Comparison of ENCODE assay signal across 9 cellular contexts in the genomic region with DNA sequence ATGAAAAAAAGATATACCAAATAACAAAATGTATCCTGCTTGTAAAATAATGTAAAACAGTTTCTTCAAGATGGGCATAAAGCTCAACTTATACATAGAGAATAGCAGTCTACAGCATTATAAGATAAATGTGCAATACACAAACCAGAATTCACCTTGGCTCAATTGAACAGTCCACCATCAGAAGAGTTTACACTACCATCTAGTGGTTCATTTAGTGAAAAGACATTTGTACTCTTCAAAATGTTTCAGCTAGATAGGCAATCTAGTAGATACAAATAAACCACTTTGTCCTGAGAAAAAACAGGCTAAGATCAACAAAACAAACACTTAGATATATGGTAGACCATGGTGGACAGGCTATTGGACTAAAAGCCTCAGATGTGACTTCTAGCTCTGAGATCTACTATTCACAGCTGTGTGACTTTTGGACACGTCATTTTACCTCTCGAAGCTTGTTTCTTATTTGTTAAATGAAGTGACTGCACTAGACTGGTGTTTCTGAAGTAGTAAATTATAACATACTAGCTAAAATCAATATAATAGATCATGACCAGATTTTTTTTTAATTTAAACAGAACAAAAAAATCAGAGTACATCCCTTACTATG. TPM values are rescaled to one million over a fixed set of nuclear protein-coding genes. Genes with fewer than 3 reads are reported as not detected.
DNase-seq lines count a peak whose midpoint lies in the region; ATAC-seq and TF ChIP-seq lines count a peak whose summit lies in the region.
"Had no signal": no experiment of that assay in that cellular context is flagged by ENCODE, and none has a peak within 500 bp of the region (broad histone marks: within the 10 kb centered on the region; RNA-seq: fewer than 3 reads in every experiment).

No MANE protein-coding gene starts in this region.

- DNase-seq in natural killer cell (no peak), NCI-H2171 (lab: John Stamatoyannopoulos, UW) (peak; percentile 3), cardiac fibroblast (ENCODE audit: low read depth in 2 of 2) (peak; percentile 76 to 78), left lung (no peak)
- no peak for DNase-seq in natural killer cell treated with Interleukin-12 subunit alpha and Interleukin-12 subunit beta and Interleukin-15 and Interleukin-18, amount 100 ng/mL, for 72 hours (ENCODE audit: low spot score)
- DNase-seq in stimulated activated CD4-positive, alpha-beta T cell treated with anti-CD3 and anti-CD28 coated beads, Interleukin-2, amount 100 ng/mL, for 48 hours: no peak
- DNase-seq: activated naive CD8-positive, alpha-beta T cell treated with anti-CD3 and anti-CD28 coated beads, Interleukin-2, amount 10 ng/mL, durations not matched to agents 7 days and 5 days had no signal

- intact Hi-C loops in natural killer cell (cut with micrococcal nuclease) (loop anchor here (1.0 to 5.0 kb wide), 2 partner anchors 251 to 419 kb away; no protein-coding TSS in a partner anchor), left lung (cut with DNase I) (loop anchor here in 1 of 2 donors (5.0 to 10.0 kb wide), 2 partner anchors 109 to 251 kb away; no protein-coding TSS in a partner anchor)

- TF ChIP-seq CTCF in natural killer cell (IDR thresholded peaks at IDR 0.05) (peak; percentile 25), cardiac fibroblast (IDR thresholded peaks at IDR 0.05; ENCODE audit: low read depth, low read length) (peak; percentile 55), left lung (IDR thresholded peaks at IDR 0.05) (peak; percentile 28 to 53)

- H3K36me3 ChIP-seq in left lung: no peaks in the 10 kb centered on the region

- no peaks in the 10 kb centered on the region for H3K36me3 Mint-ChIP-seq in natural killer cell
- H3K36me3 Mint-ChIP-seq in natural killer cell treated with Interleukin-12 subunit alpha and Interleukin-12 subunit beta and Interleukin-15 and Interleukin-18, amount 100 ng/mL, for 72 hours: no peaks in the 10 kb centered on the region
- H3K36me3 Mint-ChIP-seq: activated naive CD8-positive, alpha-beta T cell treated with anti-CD3 and anti-CD28 coated beads, Interleukin-2, amount 10 ng/mL, durations not matched to agents 7 days and 5 days had no signal

- H3K4me3 Mint-ChIP-seq in natural killer cell: no peak overlapping the region
- no peak overlapping the region for H3K4me3 Mint-ChIP-seq in natural killer cell treated with Interleukin-12 subunit alpha and Interleukin-12 subunit beta and Interleukin-15 and Interleukin-18, amount 100 ng/mL, for 72 hours
- H3K4me3 Mint-ChIP-seq: activated naive CD8-positive, alpha-beta T cell treated with anti-CD3 and anti-CD28 coated beads, Interleukin-2, amount 10 ng/mL, durations not matched to agents 7 days and 5 days had no signal

- H3K27ac ChIP-seq in left lung: no peak overlapping the region

- H3K27me3 ChIP-seq in left lung: no peaks in the 10 kb centered on the region

- H3K4me1 ChIP-seq in left lung: no peaks in the 10 kb centered on the region

- H3K4me1 Mint-ChIP-seq in natural killer cell: no peaks in the 10 kb centered on the region
- H3K4me1 Mint-ChIP-seq in natural killer cell treated with Interleukin-12 subunit alpha and Interleukin-12 subunit beta and Interleukin-15 and Interleukin-18, amount 100 ng/mL, for 72 hours (ENCODE audit: low read depth in 2 of 2): no peaks in the 10 kb centered on the region

- H3K27ac Mint-ChIP-seq in natural killer cell: no peak overlapping the region
- no peak overlapping the region for H3K27ac Mint-ChIP-seq in natural killer cell treated with Interleukin-12 subunit alpha and Interleukin-12 subunit beta and Interleukin-15 and Interleukin-18, amount 100 ng/mL, for 72 hours
- H3K27ac Mint-ChIP-seq: activated naive CD8-positive, alpha-beta T cell treated with anti-CD3 and anti-CD28 coated beads, Interleukin-2, amount 10 ng/mL, durations not matched to agents 7 days and 5 days had no signal

- ATAC-seq in natural killer cell: peak in 1 of 3 donors; percentile 53
- no peak for ATAC-seq in natural killer cell treated with Interleukin-12 subunit alpha and Interleukin-12 subunit beta and Interleukin-15 and Interleukin-18, amount 100 ng/mL, for 72 hours
- peak; percentile 91 for ATAC-seq in left lung
- no peak for ATAC-seq in HG03196 (IDR thresholded peaks at IDR 0.05; ENCODE audit: unreplicated experiment)
- no peak for ATAC-seq in HG03565 (IDR thresholded peaks at IDR 0.05; ENCODE audit: unreplicated experiment)

- H3K4me3 ChIP-seq in cardiac fibroblast (replicated peaks in 1 of 2; ENCODE audit: low read depth in 2 of 2, low read length in 2 of 2): no peak overlapping the region
- no peak overlapping the region for H3K4me3 ChIP-seq in left lung

- peaks cover 5 to 35% of the 10 kb centered on the region in 2 donors for H3K27me3 Mint-ChIP-seq in natural killer cell (ENCODE audit: low read depth in 2 of 2)
- H3K27me3 Mint-ChIP-seq in natural killer cell treated with Interleukin-12 subunit alpha and Interleukin-12 subunit beta and Interleukin-15 and Interleukin-18, amount 100 ng/mL, for 72 hours: peaks cover 10 to 18% of the 10 kb centered on the region in 2 donors

- no peaks in the 10 kb centered on the region for H3K9me3 ChIP-seq in left lung

- no peaks in the 10 kb centered on the region for H3K9me3 Mint-ChIP-seq in natural killer cell
- H3K9me3 Mint-ChIP-seq in natural killer cell treated with Interleukin-12 subunit alpha and Interleukin-12 subunit beta and Interleukin-15 and Interleukin-18, amount 100 ng/mL, for 72 hours: no peaks in the 10 kb centered on the region
- H3K9me3 Mint-ChIP-seq: activated naive CD8-positive, alpha-beta T cell treated with anti-CD3 and anti-CD28 coated beads, Interleukin-2, amount 10 ng/mL, durations not matched to agents 7 days and 5 days had no signal

RNA-seq across cellular contexts. Expression of a gene that starts 22.1 kb away (rescaled TPM):
- total RNA-seq in natural killer cell (not detected), left lung (not detected)
- total RNA-seq in natural killer cell treated with Interleukin-12 subunit alpha and Interleukin-12 subunit beta and Interleukin-15 and Interleukin-18, amount 100 ng/mL, for 72 hours: not detected
- total RNA-seq: activated naive CD8-positive, alpha-beta T cell treated with anti-CD3 and anti-CD28 coated beads, Interleukin-2, amount 10 ng/mL, durations not matched to agents 7 days and 5 days had no signal

Comparison
In these comparisons a context has a peak if more than half of its experiments do, and no peak if none do; other contexts are left out.
1. DNase-seq: peak in NCI-H2171 (single experiment) and cardiac fibroblast (2 of 2); none in natural killer cell (single experiment), natural killer cell treated with Interleukin-12 subunit alpha and Interleukin-12 subunit beta and Interleukin-15 and Interleukin-18, amount 100 ng/mL, for 72 hours (single experiment), left lung (0 of 2) and stimulated activated CD4-positive, alpha-beta T cell treated with anti-CD3 and anti-CD28 coated beads, Interleukin-2, amount 100 ng/mL, for 48 hours (0 of 2).
2. Peak in every context shown above with its lines, with median percentiles within 50 percentile points of each other: CTCF ChIP-seq.